In genomic region chr7:106548491-106548890, GRCh38 we compare ENCODE assay signal across 27 cellular contexts.
"Had no signal": no experiment of that assay in that cellular context is flagged by ENCODE, and none has a peak within 500 bp of the region (broad histone marks: within the 10 kb centered on the region; RNA-seq: fewer than 3 reads in every experiment).

No MANE protein-coding gene starts in this region.

- H3K36me3 ChIP-seq: neural progenitor cell, ovary, spleen, stomach, thoracic aorta, thyroid gland, tibial nerve, upper lobe of left lung, vagina had no signal

- DNase-seq: naive thymus-derived CD4-positive, alpha-beta T cell; natural killer cell; occipital lobe; ovary; posterior cingulate gyrus; psoas muscle; right cardiac atrium; spleen; stimulated activated CD4-positive, alpha-beta T cell treated with anti-CD3 and anti-CD28 coated beads, Interleukin-12 subunit alpha, Interleukin-12 subunit beta, amount 100 ng/mL, for 4 hours; stimulated activated CD4-positive, alpha-beta T cell treated with anti-CD3 and anti-CD28 coated beads, Interleukin-1b, Interleukin-23, amount 100 ng/mL, for 48 hours; stimulated activated CD4-positive, alpha-beta T cell treated with anti-CD3 and anti-CD28 coated beads, Interleukin-4, amount 100 ng/mL, for 1 hour; stimulated activated CD4-positive, alpha-beta T cell treated with anti-CD3 and anti-CD28 coated beads, Interleukin-4, amount 100 ng/mL, for 4 hours; stimulated activated CD8-positive, alpha-beta memory T cell treated with anti-CD3 and anti-CD28 coated beads, Interleukin-4, amount 100 ng/mL, for 48 hours; stimulated activated naive CD4-positive, alpha-beta T cell; stomach; thyroid gland; trophoblast cell; upper lobe of left lung had no signal

- H2AFZ ChIP-seq: neural progenitor cell, parathyroid adenoma had no signal

- ATAC-seq: naive thymus-derived CD4-positive, alpha-beta T cell; natural killer cell; psoas muscle; right cardiac atrium; sciatic nerve; stimulated activated memory B cell treated with anti-CD40 and anti-IgM and Interleukin-4, amounts not matched to agents 10 μg/mL and 1 μg/mL and 100 μg/mL, for 72 hours had no signal

- H3K9ac ChIP-seq: neural progenitor cell, parathyroid adenoma had no signal

- H3K79me2 ChIP-seq: parathyroid adenoma had no signal

- H3K9me3 ChIP-seq: ovary, psoas muscle, spleen, stomach, thoracic aorta, thyroid gland, tibial nerve, upper lobe of left lung, vagina had no signal

- H3K4me3 ChIP-seq: neural progenitor cell, ovary, psoas muscle, skin epidermis, smooth muscle cell, spleen, stomach, thoracic aorta, thyroid gland, tibial nerve, upper lobe of left lung, vagina had no signal

- H3K27ac ChIP-seq: neural progenitor cell, ovary, parathyroid adenoma, psoas muscle, skin epidermis, spleen, stomach, thoracic aorta, thyroid gland, tibial nerve, upper lobe of left lung, vagina had no signal

- H3K27me3 ChIP-seq: neural progenitor cell, ovary, spleen, stomach, thyroid gland, tibial nerve, upper lobe of left lung, vagina had no signal

- H3K4me1 ChIP-seq: neural progenitor cell, parathyroid adenoma, psoas muscle, stomach, tibial nerve had no signal

- H3K4me2 ChIP-seq: neural progenitor cell, smooth muscle cell had no signal
